ENCODE assay signal across 28 cellular contexts in genomic region chr9:942805-943580, GRCh38. TPM values are rescaled to one million over a fixed set of nuclear protein-coding genes. Genes with fewer than 3 reads are reported as not detected.
A peak's percentile ranks its signal among the peaks of the same experiment; 100 is the strongest.
DNase-seq lines count a peak whose midpoint lies in the region; FAIRE-seq and TF ChIP-seq lines count a peak whose summit lies in the region.
"Had no signal": no experiment of that assay in that cellular context is flagged by ENCODE, and none has a peak within 500 bp of the region (broad histone marks: within the 10 kb centered on the region; RNA-seq: fewer than 3 reads in every experiment).

No MANE protein-coding gene starts in this region.

- intact Hi-C loops in Caco-2 (cut with micrococcal nuclease; ENCODE audit: unreplicated experiment), result no loop called here

- H3K4me3 Mint-ChIP-seq in endodermal cell, result no peak overlapping the region
- no peak overlapping the region for H3K4me3 Mint-ChIP-seq in Caco-2 (ENCODE audit: unreplicated experiment)
- H3K4me3 Mint-ChIP-seq: activated naive CD8-positive, alpha-beta T cell treated with anti-CD3 and anti-CD28 coated beads, Interleukin-2, amount 50 U/mL, for 24 hours; stimulated activated naive B cell treated with anti-CD40 and anti-IgM and Interleukin-4, amounts not matched to agents 10 μg/mL and 1 μg/mL and 100 μg/mL, for 72 hours had no signal

- H3K4me1 Mint-ChIP-seq in endodermal cell (peaks cover 9% of the 10 kb centered on the region), Caco-2 (ENCODE audit: low read depth, unreplicated experiment) (no peaks in the 10 kb centered on the region)
- H3K4me1 Mint-ChIP-seq: activated naive CD8-positive, alpha-beta T cell treated with anti-CD3 and anti-CD28 coated beads, Interleukin-2, amount 50 U/mL, for 24 hours; CD14-positive monocyte; stimulated activated naive B cell treated with anti-CD40 and anti-IgM and Interleukin-4, amounts not matched to agents 10 μg/mL and 1 μg/mL and 100 μg/mL, for 72 hours had no signal

- DNase-seq in COLO668 (lab: John Stamatoyannopoulos, UW; ENCODE audit: unreplicated experiment) (peak; percentile 82), DMS53 (lab: John Stamatoyannopoulos, UW) (peak; percentile 91), NCI-H345 treated with DMSO at 0.1 percent for 48 hours (lab: John Stamatoyannopoulos, UW; ENCODE audit: unreplicated experiment) (peak; percentile 15), endodermal cell (peak; percentile 70), Caco-2 (no peak), SJCRH30 (no peak), NCI-H526 (lab: John Stamatoyannopoulos, UW) (no peak), GM19239 (ENCODE audit: insufficient read length, low spot score) (no peak)
- DNase-seq: activated CD4-positive, alpha-beta T cell treated with anti-CD3 and anti-CD28 coated beads, Interleukin-2, amount 50 U/mL, for 1 hour; activated CD8-positive, alpha-beta memory T cell treated with anti-CD3 and anti-CD28 coated beads, Interleukin-2, amount 50 U/mL, for 4 hours; activated naive CD8-positive, alpha-beta T cell treated with anti-CD3 and anti-CD28 coated beads, Interleukin-2, amount 50 U/mL, for 24 hours; foreskin melanocyte; NCI-H2171; psoas muscle; stimulated activated CD4-positive, alpha-beta T cell treated with anti-CD3 and anti-CD28 coated beads, Interleukin-2, amount 100 ng/mL, for 24 hours; stimulated activated naive B cell treated with anti-CD40 and anti-IgM and Interleukin-4, amounts not matched to agents 10 μg/mL and 1 μg/mL and 100 μg/mL, for 72 hours; thyroid gland had no signal

- H3K27ac Mint-ChIP-seq in endodermal cell (no peak overlapping the region), Caco-2 (ENCODE audit: unreplicated experiment) (no peak overlapping the region)
- H3K27ac Mint-ChIP-seq: activated naive CD8-positive, alpha-beta T cell treated with anti-CD3 and anti-CD28 coated beads, Interleukin-2, amount 50 U/mL, for 24 hours; CD14-positive monocyte; stimulated activated naive B cell treated with anti-CD40 and anti-IgM and Interleukin-4, amounts not matched to agents 10 μg/mL and 1 μg/mL and 100 μg/mL, for 72 hours had no signal

- H3K27ac ChIP-seq in endodermal cell (ENCODE audit: low read depth, low read length) (no peak overlapping the region), SJCRH30 (no peak overlapping the region)
- H3K27ac ChIP-seq: hepatocyte, HL-60, psoas muscle, SK-N-MC had no signal

- H3K4me3 ChIP-seq in endodermal cell (ENCODE audit: low read length) (no peak overlapping the region), Caco-2 (ENCODE audit: low read depth, low read length) (no peak overlapping the region), SJCRH30 (no peak overlapping the region)
- H3K4me3 ChIP-seq: hepatocyte, lung, psoas muscle, SK-N-MC, thyroid gland had no signal

- H3K9me3 ChIP-seq in endodermal cell (ENCODE audit: control insufficient read depth, low read length) (no peaks in the 10 kb centered on the region), Caco-2 (no peaks in the 10 kb centered on the region), SJCRH30 (replicated peaks) (no peaks in the 10 kb centered on the region)
- H3K9me3 ChIP-seq: psoas muscle, thyroid gland had no signal

- POLR2A ChIA-PET in Caco-2 (lab: Charles Lee), result no interaction called here

- peaks cover 18% of the 10 kb centered on the region for H3K9me3 Mint-ChIP-seq in endodermal cell
- H3K9me3 Mint-ChIP-seq in Caco-2 (ENCODE audit: unreplicated experiment), result no peaks in the 10 kb centered on the region

- FAIRE-seq in GM19239 (lab: Jason Lieb, UNC), result no peak
- FAIRE-seq: GM12892, HepG2, keratinocyte, RCC 7860 had no signal

- no peaks in the 10 kb centered on the region for H3K36me3 ChIP-seq in endodermal cell (ENCODE audit: control insufficient read depth, insufficient read depth, low read length)
- H3K36me3 ChIP-seq in Caco-2 (ENCODE audit: control insufficient read depth, insufficient read depth, low read length), result no peaks in the 10 kb centered on the region
- no peaks in the 10 kb centered on the region; the same call in 1 of the 2 replicates for H3K36me3 ChIP-seq in SJCRH30
- H3K36me3 ChIP-seq: thyroid gland had no signal

- H3K27me3 Mint-ChIP-seq in endodermal cell (ENCODE audit: insufficient read depth) (peaks cover 7% of the 10 kb centered on the region), Caco-2 (ENCODE audit: insufficient read depth, unreplicated experiment) (peaks cover 5% of the 10 kb centered on the region)

- H3K27me3 ChIP-seq in endodermal cell (ENCODE audit: control insufficient read depth, insufficient read depth, low read length, poor library complexity, severe bottlenecking) (no peaks in the 10 kb centered on the region), Caco-2 (replicated peaks; ENCODE audit: control insufficient read depth, insufficient read depth, low read length) (no peaks in the 10 kb centered on the region), SJCRH30 (no peaks in the 10 kb centered on the region)
- H3K27me3 ChIP-seq: thyroid gland had no signal

- WGBS in endodermal cell (ENCODE audit: insufficient coverage in 1 of 2, insufficient read length in 1 of 2), 2 experiments, result 73 to 96% methylated on average over 3 to 6 of the region's 6 CpGs

- H3K9ac ChIP-seq in endodermal cell (ENCODE audit: extremely low read depth, low read length, poor library complexity, severe bottlenecking), result no peak overlapping the region

- no TSS peak for BruUV-seq in Caco-2 (replicated peaks; lab: Mats Ljungman, UMichigan)

- no peaks in the 10 kb centered on the region for H3K4me1 ChIP-seq in endodermal cell (ENCODE audit: control insufficient read depth, insufficient read depth, low read length)
- no peaks in the 10 kb centered on the region for H3K4me1 ChIP-seq in Caco-2
- peaks cover 4% of the 10 kb centered on the region; the same call in 1 of the 2 replicates for H3K4me1 ChIP-seq in SJCRH30
- H3K4me1 ChIP-seq: psoas muscle had no signal

- H3K36me3 Mint-ChIP-seq in endodermal cell (ENCODE audit: low read depth), result no peaks in the 10 kb centered on the region
- no peaks in the 10 kb centered on the region for H3K36me3 Mint-ChIP-seq in Caco-2 (ENCODE audit: insufficient read depth, unreplicated experiment)
- H3K36me3 Mint-ChIP-seq: CD14-positive monocyte had no signal

- no peak for TF ChIP-seq CTCF in endodermal cell (conservative IDR thresholded peaks at IDR 0.05)
- no peak for TF ChIP-seq CTCF in Caco-2 (IDR thresholded peaks at IDR 0.05; ENCODE audit: insufficient read depth in 1 of 2, low read depth in 1 of 2, low read length in 1 of 2, severe bottlenecking in 1 of 2, unreplicated experiment in 1 of 2)

- CTCF ChIA-PET in Caco-2 (lab: Charles Lee), result no interaction called here

RNA-seq across cellular contexts. Expression of gene DMRT3, which starts 33.5 kb away (rescaled TPM):
- total RNA-seq in endodermal cell (not detected), Caco-2 (2022) (not detected in 2 replicates)
- 0.28 TPM for polyA plus RNA-seq in endodermal cell (2013, experiment 1 of 2)
- polyA plus RNA-seq in endodermal cell (2013, experiment 2 of 2), result 0.25 TPM
- not detected in 2 replicates for total RNA-seq in SJCRH30 (2014; rRNA removed; shearing (Covaris generic))
- total RNA-seq: chondrocyte; hepatocyte; HepG2; lung; T-helper 2 cell treated with Interferon-gamma antibody and Interleukin-4, amounts not matched to agents 100 ng/mL and 5 ng/mL, for 36 hours had no signal
- polyA plus RNA-seq: CD14-positive monocyte, HepG2, keratinocyte had no signal

Comparison
In these comparisons a context has a peak if more than half of its experiments do, and no peak if none do; other contexts are left out.
1. DNase-seq: peak in COLO668 (single experiment), DMS53 (single experiment), NCI-H345 treated with DMSO at 0.1 percent for 48 hours (single experiment) and endodermal cell (single experiment); none in Caco-2 (0 of 2), SJCRH30 (0 of 2), NCI-H526 (0 of 2) and GM19239 (single experiment).